Comparison of ENCODE assay signal across 21 cellular contexts in genomic region chr2:235729182-235729929, GRCh38.
DNase-seq lines count a peak whose midpoint lies in the region; ATAC-seq, FAIRE-seq and TF ChIP-seq lines count a peak whose summit lies in the region.
"Had no signal": no experiment of that assay in that cellular context is flagged by ENCODE, and none has a peak within 500 bp of the region (broad histone marks: within the 10 kb centered on the region; RNA-seq: fewer than 3 reads in every experiment).

No MANE protein-coding gene starts in this region.

- H3K79me2 ChIP-seq in HepG2 (ENCODE audit: insufficient read depth, low read length) = no peaks in the 10 kb centered on the region

- POLR2A ChIA-PET in HepG2 (lab: Yijun Ruan, JAX) = no interaction called here

- intact Hi-C loops in HepG2 (cut with micrococcal nuclease; ENCODE audit: unreplicated experiment) (no loop called here), right lobe of liver (cut with DNase I) (no loop called here)

- 97% methylated on average over 10 of the region's 13 CpGs for WGBS in HepG2 (ENCODE audit: low lambda C conversion rate)
- 91% methylated on average over 3 of the region's 13 CpGs for WGBS in right lobe of liver (ENCODE audit: insufficient coverage, low coverage, low lambda C conversion rate, missing lambda C conversion rate)

- no peak for TF ChIP-seq RAD21 in HepG2 (CRISPR knock-in tag; IDR thresholded peaks at IDR 0.05)

- in situ Hi-C loops in HepG2 (cut with HindIII; ENCODE audit: extremely low pct_ligation_motif_present, low pct_unique_long_range_greater_than_20kb) = no loop called here

- CTCF ChIA-PET in HepG2 (lab: Yijun Ruan, JAX; ENCODE audit: low intra/inter-chr PET ratio, low total read pairs) = no interaction called here

- H3K4me3 ChIP-seq in HepG2 (replicated peaks in 1 of 3; ENCODE audit: insufficient read depth in 1 of 3, low read depth in 2 of 3, low read length in 3 of 3) (no peak overlapping the region), right lobe of liver (no peak overlapping the region)
- H3K4me3 ChIP-seq: BLaER1 treated with 17β-estradiol and CSF1 and Interleukin-3, amounts not matched to agents 10 nM and 100 nM; PC-9 had no signal

- TF ChIP-seq CTCF in HepG2 (CRISPR knock-in tag; IDR thresholded peaks at IDR 0.05) (no peak), right lobe of liver (IDR thresholded peaks at IDR 0.05) (no peak)

- no peak overlapping the region for H3K27ac ChIP-seq in HepG2 (ENCODE audit: extremely low read length, insufficient read depth, low read length)
- H3K27ac ChIP-seq in right lobe of liver = no peak overlapping the region
- H3K27ac ChIP-seq in caudate nucleus (ENCODE audit: low read depth, low read length) = peak overlapping the region; percentile 5
- H3K27ac ChIP-seq in temporal lobe (ENCODE audit: low read depth, low read length) = peak overlapping the region; percentile 46
- H3K27ac ChIP-seq: BLaER1 treated with 17β-estradiol and CSF1 and Interleukin-3, amounts not matched to agents 10 nM and 100 nM; HL-60; PC-9; RWPE1 had no signal

- no peak overlapping the region for H2AFZ ChIP-seq in HepG2 (ENCODE audit: low read length)
- H2AFZ ChIP-seq: PC-9 had no signal

- peaks cover 7 to 9% of the 10 kb centered on the region in 2 experiments; a peak in 3 of 5 replicates for H3K36me3 ChIP-seq in HepG2 (replicated peaks in 1 of 2; ENCODE audit: control insufficient read depth in 1 of 2, insufficient read depth in 2 of 2, low read length in 2 of 2)
- H3K36me3 ChIP-seq in right lobe of liver = no peaks in the 10 kb centered on the region

- H3K4me1 ChIP-seq in HepG2 (ENCODE audit: insufficient read depth, low read length) (peaks cover 19% of the 10 kb centered on the region), right lobe of liver (peaks cover 0 to 24% (median 0%) of the 10 kb centered on the region in 4 donors)

- H4K20me1 ChIP-seq in HepG2 (ENCODE audit: insufficient read depth, low read length) = 0 out of 2 replicates have a peak, but pooled peaks cover 3% of the 10 kb centered on the region

- no peak for FAIRE-seq in HepG2 (lab: Jason Lieb, UNC)
- FAIRE-seq: G401.6, GM18507 had no signal

- no peak overlapping the region for H3K4me2 ChIP-seq in HepG2 (ENCODE audit: low read depth, low read length)
- H3K4me2 ChIP-seq: BLaER1 treated with 17β-estradiol and CSF1 and Interleukin-3, amounts not matched to agents 10 nM and 100 nM; PC-9 had no signal

- H3K9ac ChIP-seq in HepG2 (ENCODE audit: insufficient read depth, low read depth, low read length) = no peak overlapping the region
- H3K9ac ChIP-seq: BLaER1 treated with 17β-estradiol and CSF1 and Interleukin-3, amounts not matched to agents 10 nM and 100 nM had no signal

- no peak for DNase-seq in HepG2 (ENCODE audit: low spot score)
- DNase-seq in right lobe of liver = no peak
- DNase-seq in caudate nucleus (lab: John Stamatoyannopoulos, UW) = no peak
- peak; percentile 15 for DNase-seq in myocyte (ENCODE audit: low read depth)
- no peak for DNase-seq in islet precursor cell
- DNase-seq in HPDE6-E6E7 (ENCODE audit: extremely low spot score) = no peak
- DNase-seq: CD4-positive, alpha-beta memory T cell; GOT3; HCEC 1CT; MV-4-11; NCI-H1694; NCI-H2081; NCI-H69; PC-9; SIG-M5 had no signal

- no peak for TF ChIP-seq EP300 in HepG2 (IDR thresholded peaks at IDR 0.05; ENCODE audit: low read depth in 2 of 2, low read length in 2 of 2)
- no peak for TF ChIP-seq EP300 in HepG2 (CRISPR knock-in tag; IDR thresholded peaks at IDR 0.05; ENCODE audit: borderline replicate concordance)

- BruUV-seq in HepG2 (replicated peaks; lab: Mats Ljungman, UMichigan) = no TSS peak

- TF ChIP-seq POLR2A in HepG2 (IDR thresholded peaks at IDR 0.05; ENCODE audit: insufficient read depth in 1 of 2, low read depth in 2 of 2, low read length in 2 of 2) (no peak), right lobe of liver (IDR thresholded peaks at IDR 0.05) (no peak)

- no peaks in the 10 kb centered on the region for H3K27me3 ChIP-seq in HepG2 (ENCODE audit: control insufficient read depth in 1 of 2, insufficient read depth in 2 of 2, low read length in 2 of 2)
- no peaks in the 10 kb centered on the region for H3K27me3 ChIP-seq in right lobe of liver
- H3K27me3 ChIP-seq: BLaER1 treated with 17β-estradiol and CSF1 and Interleukin-3, amounts not matched to agents 10 nM and 100 nM had no signal

- H3K9me3 ChIP-seq in HepG2 (ENCODE audit: low read length) (no peaks in the 10 kb centered on the region), right lobe of liver (no peaks in the 10 kb centered on the region)
- H3K9me3 ChIP-seq: BLaER1 treated with 17β-estradiol and CSF1 and Interleukin-3, amounts not matched to agents 10 nM and 100 nM had no signal

- ATAC-seq in HepG2 = no peak
- no peak for ATAC-seq in right lobe of liver

TF ChIP-seq in HepG2, 621 proteins besides CTCF, POLR2A, EP300 and RAD21:
- TF ChIP-seq GRHL1 (CRISPR knock-in tag; conservative IDR thresholded peaks at IDR 0.05) (no peak), NRL (CRISPR knock-in tag; IDR thresholded peaks at IDR 0.05; ENCODE audit: borderline replicate concordance) (peak; percentile 29; the same call in 1 of the 2 replicates)

Comparison
In these comparisons a context has a peak if more than half of its experiments do, and no peak if none do; other contexts are left out.
1. H3K27ac ChIP-seq: peak in caudate nucleus (single experiment) and temporal lobe (single experiment); none in HepG2 (single experiment) and right lobe of liver (0 of 3).